Comparison of ENCODE assay signal across 8 cellular contexts in the genomic region with DNA sequence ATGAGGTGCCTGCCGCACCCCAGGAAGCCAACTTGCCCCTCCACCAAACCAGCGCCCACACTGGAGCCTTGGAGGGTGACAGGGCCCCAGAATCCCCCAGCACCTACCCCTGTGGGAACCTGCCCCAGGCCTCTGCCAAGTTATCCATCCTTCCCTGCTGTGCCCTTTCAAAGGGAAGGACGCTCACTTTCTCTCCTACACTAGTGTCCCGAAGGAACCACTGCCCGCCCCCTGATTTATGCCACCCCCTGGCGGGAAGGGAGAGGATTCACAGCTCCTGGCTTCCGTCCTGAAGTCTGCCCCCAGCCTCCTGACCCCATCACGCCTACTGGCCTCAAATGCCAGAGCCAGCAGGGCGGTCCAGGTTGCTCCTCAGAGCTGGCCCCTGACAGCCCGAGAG. TPM values are rescaled to one million over a fixed set of nuclear protein-coding genes. Genes with fewer than 3 reads are reported as not detected.
DNase-seq lines count a peak whose midpoint lies in the region; ATAC-seq and TF ChIP-seq lines count a peak whose summit lies in the region.

No MANE protein-coding gene starts in this region.

- peaks cover 0 to 5% (median 0%) of the 10 kb centered on the region in 3 donors for H3K27me3 ChIP-seq in skeletal muscle tissue (ENCODE audit: control insufficient read depth in 3 of 3, insufficient read depth in 3 of 3, low read length in 3 of 3)

- in situ Hi-C loops in SK-MEL-5 (cut with HindIII; ENCODE audit: low pct_unique_long_range_greater_than_20kb, low sequenced_read_pairs): no loop called here

- DNase-seq in T-helper 1 cell (no peak), SK-MEL-5 (ENCODE audit: low read depth, low spot score) (peak; percentile 67), fibroblast of the aortic adventitia (ENCODE audit: low read depth) (peak; percentile 48), GF-D8 (lab: John Stamatoyannopoulos, UW) (no peak)

- H3K27ac Mint-ChIP-seq in T-helper 1 cell treated with Interleukin-12 subunit alpha and Interleukin-12 subunit beta and Interleukin-4 antibody, amounts not matched to agents 30 μg/mL and 1 μg/mL, for 36 hours: no peak overlapping the region

- H3K27ac ChIP-seq in skeletal muscle tissue (ENCODE audit: low read depth, low read length): no peak overlapping the region

- no peaks in the 10 kb centered on the region for H3K36me3 ChIP-seq in skeletal muscle tissue (ENCODE audit: control insufficient read depth in 3 of 3, insufficient read depth in 3 of 3, low read length in 3 of 3)

- H3K4me3 Mint-ChIP-seq in T-helper 1 cell treated with Interleukin-12 subunit alpha and Interleukin-12 subunit beta and Interleukin-4 antibody, amounts not matched to agents 30 μg/mL and 1 μg/mL, for 36 hours: peak overlapping the region; percentile 87

- no peak for ATAC-seq in GM21515 (IDR thresholded peaks at IDR 0.05; ENCODE audit: unreplicated experiment)
- ATAC-seq in HG02884 (IDR thresholded peaks at IDR 0.05; ENCODE audit: unreplicated experiment): no peak

- H3K4me1 Mint-ChIP-seq in T-helper 1 cell treated with Interleukin-12 subunit alpha and Interleukin-12 subunit beta and Interleukin-4 antibody, amounts not matched to agents 30 μg/mL and 1 μg/mL, for 36 hours (ENCODE audit: low read depth): peaks cover 10% of the 10 kb centered on the region

- H3K9me3 Mint-ChIP-seq in T-helper 1 cell treated with Interleukin-12 subunit alpha and Interleukin-12 subunit beta and Interleukin-4 antibody, amounts not matched to agents 30 μg/mL and 1 μg/mL, for 36 hours: no peaks in the 10 kb centered on the region

- no peaks in the 10 kb centered on the region for H3K36me3 Mint-ChIP-seq in T-helper 1 cell treated with Interleukin-12 subunit alpha and Interleukin-12 subunit beta and Interleukin-4 antibody, amounts not matched to agents 30 μg/mL and 1 μg/mL, for 36 hours (ENCODE audit: low read depth)

- H3K4me1 ChIP-seq in skeletal muscle tissue (ENCODE audit: control insufficient read depth in 3 of 3, insufficient read depth in 3 of 3, low read length in 3 of 3): peaks cover 16 to 24% (median 23%) of the 10 kb centered on the region in 3 donors

- H3K9ac ChIP-seq in skeletal muscle tissue (ENCODE audit: low read depth in 1 of 3, low read length in 3 of 3): peak overlapping the region; percentile 14 to 80 (median 43)

- peak; percentile 59 for TF ChIP-seq CTCF in fibroblast of the aortic adventitia (IDR thresholded peaks at IDR 0.05; ENCODE audit: insufficient read depth, low read length)

- peaks cover 4% of the 10 kb centered on the region for H3K27me3 Mint-ChIP-seq in T-helper 1 cell treated with Interleukin-12 subunit alpha and Interleukin-12 subunit beta and Interleukin-4 antibody, amounts not matched to agents 30 μg/mL and 1 μg/mL, for 36 hours (ENCODE audit: low read depth)

- H3K9me3 ChIP-seq in skeletal muscle tissue (ENCODE audit: control insufficient read depth in 3 of 3, low read length in 3 of 3): no peaks in the 10 kb centered on the region

- H3K4me3 ChIP-seq in fibroblast of the aortic adventitia (ENCODE audit: low read depth, low read length) (peak overlapping the region; percentile 76), skeletal muscle tissue (ENCODE audit: low read length in 3 of 3) (no peak overlapping the region)

RNA-seq across cellular contexts. Expression of a gene that starts 1.4 kb away (rescaled TPM):
- 4.8 and 7.2 TPM in 2 replicates for total RNA-seq in SK-MEL-5 (2014; rRNA removed; shearing (Covaris generic))
- 11.4 and 13.0 TPM in 2 replicates for polyA plus RNA-seq in SK-MEL-5 (2015; cell fraction: cytosol; rRNA removed)
- polyA plus RNA-seq in SK-MEL-5 (2015; cell fraction: nucleus; rRNA removed): 10.7 and 12.2 TPM in 2 replicates
- total RNA-seq in fibroblast of the aortic adventitia (ENCODE audit: low replicate concordance) (16.6 and 22.3 TPM in 2 replicates), skeletal muscle tissue (9.4 TPM)

RNA-seq across cellular contexts. Expression of a gene that starts 42.7 kb away (rescaled TPM):
- total RNA-seq in SK-MEL-5 (2014; rRNA removed; shearing (Covaris generic)): 0.72 TPM in 1 of 2 replicates, not detected in the other
- 0.18 and 0.33 TPM in 2 replicates for polyA plus RNA-seq in SK-MEL-5 (2015; cell fraction: cytosol; rRNA removed)
- 0.36 TPM in 1 of 2 replicates, not detected in the other for polyA plus RNA-seq in SK-MEL-5 (2015; cell fraction: nucleus; rRNA removed)
- 0.09 and 0.90 TPM in 2 replicates for total RNA-seq in fibroblast of the aortic adventitia (ENCODE audit: low replicate concordance)
- not detected for total RNA-seq in skeletal muscle tissue

RNA-seq across cellular contexts. Expression of a gene that starts 56.9 kb away (rescaled TPM):
- 0.08 TPM in 1 of 2 replicates, not detected in the other for total RNA-seq in SK-MEL-5 (2014; rRNA removed; shearing (Covaris generic))
- not detected in 2 replicates for polyA plus RNA-seq in SK-MEL-5 (2015; cell fraction: cytosol; rRNA removed)
- polyA plus RNA-seq in SK-MEL-5 (2015; cell fraction: nucleus; rRNA removed): not detected in 2 replicates
- total RNA-seq in fibroblast of the aortic adventitia (ENCODE audit: low replicate concordance) (2.1 and 5.2 TPM in 2 replicates), skeletal muscle tissue (under 0.01 TPM)

Comparison
In these comparisons a context has a peak if more than half of its experiments do, and no peak if none do; other contexts are left out.
1. DNase-seq: peak in SK-MEL-5 (single experiment) and fibroblast of the aortic adventitia (single experiment); none in T-helper 1 cell (0 of 5) and GF-D8 (single experiment).